Comparison of ENCODE assay signal across 8 cellular contexts in genomic region chr11:12914401-12914912, GRCh38.
DNase-seq lines count a peak whose midpoint lies in the region; ATAC-seq, FAIRE-seq and TF ChIP-seq lines count a peak whose summit lies in the region.

No MANE protein-coding gene starts in this region.

- no peaks in the 10 kb centered on the region for H3K4me1 Mint-ChIP-seq in stimulated activated naive CD8-positive, alpha-beta T cell treated with anti-CD3 and anti-CD28 coated beads, Interleukin-15, amount 100 ng/mL, for 72 hours

- H3K4me2 ChIP-seq in keratinocyte (ENCODE audit: control insufficient read depth, extremely low read depth, insufficient read depth, low read depth, low read length) = no peak overlapping the region

- H3K9ac ChIP-seq in keratinocyte (ENCODE audit: control insufficient read depth, extremely low read depth, insufficient read depth, low read length) = no peak overlapping the region

- H3K27me3 Mint-ChIP-seq in stimulated activated naive CD8-positive, alpha-beta T cell treated with anti-CD3 and anti-CD28 coated beads, Interleukin-15, amount 100 ng/mL, for 72 hours = peaks cover 28% of the 10 kb centered on the region

- H3K9me3 ChIP-seq in keratinocyte (ENCODE audit: control insufficient read depth, low read depth, low read length) = no peaks in the 10 kb centered on the region

- H3K9me3 Mint-ChIP-seq in stimulated activated naive CD8-positive, alpha-beta T cell treated with anti-CD3 and anti-CD28 coated beads, Interleukin-15, amount 100 ng/mL, for 72 hours = no peaks in the 10 kb centered on the region

- H3K4me1 ChIP-seq in keratinocyte (ENCODE audit: control insufficient read depth, extremely low read depth, insufficient read depth, low read length) = no peaks in the 10 kb centered on the region

- no peak overlapping the region for H3K27ac Mint-ChIP-seq in stimulated activated naive CD8-positive, alpha-beta T cell treated with anti-CD3 and anti-CD28 coated beads, Interleukin-15, amount 100 ng/mL, for 72 hours

- ATAC-seq in stimulated activated naive CD8-positive, alpha-beta T cell treated with anti-CD3 and anti-CD28 coated beads, Interleukin-15, amount 100 ng/mL, for 72 hours = peak; percentile 69
- ATAC-seq in HG02798 (IDR thresholded peaks at IDR 0.05; ENCODE audit: poor library complexity, unreplicated experiment) = no peak

- H3K79me2 ChIP-seq in keratinocyte (ENCODE audit: control insufficient read depth, insufficient read depth, low read length) = no peaks in the 10 kb centered on the region

- no peak overlapping the region; the same call in none of the 2 replicates for H3K4me3 ChIP-seq in AG10803 (ENCODE audit: low read length)
- no peak overlapping the region for H3K4me3 ChIP-seq in keratinocyte (ENCODE audit: control insufficient read depth in 2 of 3, extremely low read depth in 1 of 3, insufficient read depth in 2 of 3, low read depth in 1 of 3, low read length in 3 of 3)

- no peak overlapping the region for H2AFZ ChIP-seq in keratinocyte (ENCODE audit: control insufficient read depth, low read length)

- TF ChIP-seq CTCF in AG10803 (conservative IDR thresholded peaks at IDR 0.05; ENCODE audit: low read length) (peak; percentile 78), keratinocyte (optimal IDR thresholded peaks at IDR 0.05 in 1 of 3, IDR thresholded peaks at IDR 0.05 in 1 of 3, conservative IDR thresholded peaks at IDR 0.05 in 1 of 3; ENCODE audit: extremely low read depth in 1 of 3, insufficient read depth in 2 of 3, low read length in 3 of 3) (peak; percentile 59 to 82 (median 74))

- dilution Hi-C loops in keratinocyte (cut with MboI; ENCODE audit: extremely low pct_ligation_motif_present, low sequenced_read_pairs) = no loop called here

- H3K9me1 ChIP-seq in keratinocyte (ENCODE audit: control insufficient read depth, extremely low read depth, insufficient read depth, low read length) = no peaks in the 10 kb centered on the region

- FAIRE-seq in GM19239 (lab: Jason Lieb, UNC) (no peak), keratinocyte (lab: Jason Lieb, UNC) (no peak)

- DNase-seq in AG10803 (ENCODE audit: low read depth) (peak; percentile 90), GM19239 (ENCODE audit: insufficient read length, low spot score) (peak; percentile 14), NCI-H510A treated with DMSO at 0.1 percent for 48 hours (lab: John Stamatoyannopoulos, UW) (peak; percentile 18), cerebellum (ENCODE audit: low spot score) (peak; percentile 89), keratinocyte (ENCODE audit: low read depth, low spot score) (no peak), SKM-1 (lab: John Stamatoyannopoulos, UW; ENCODE audit: unreplicated experiment) (no peak)
- DNase-seq in stimulated activated naive CD8-positive, alpha-beta T cell treated with anti-CD3 and anti-CD28 coated beads, Interleukin-15, amount 100 ng/mL, for 72 hours = no peak

- H3K36me3 ChIP-seq in keratinocyte (ENCODE audit: control insufficient read depth in 2 of 2, extremely low read depth in 1 of 2, insufficient read depth in 2 of 2, low read length in 2 of 2) = peaks cover 6 to 27% of the 10 kb centered on the region in 2 experiments

- H3K27ac ChIP-seq in keratinocyte (ENCODE audit: control insufficient read depth, insufficient read depth, low read length) = no peak overlapping the region

- no peak overlapping the region for H3K4me3 Mint-ChIP-seq in stimulated activated naive CD8-positive, alpha-beta T cell treated with anti-CD3 and anti-CD28 coated beads, Interleukin-15, amount 100 ng/mL, for 72 hours

- no peaks in the 10 kb centered on the region for H3K27me3 ChIP-seq in keratinocyte (ENCODE audit: control insufficient read depth, extremely low read depth, insufficient read depth, low read length)

- peaks cover 4% of the 10 kb centered on the region for H4K20me1 ChIP-seq in keratinocyte (ENCODE audit: control insufficient read depth, extremely low read depth, insufficient read depth, low read length)

Comparison
In these comparisons a context has a peak if more than half of its experiments do, and no peak if none do; other contexts are left out.
1. DNase-seq: peak in AG10803 (single experiment), GM19239 (single experiment), NCI-H510A treated with DMSO at 0.1 percent for 48 hours (single experiment) and cerebellum (single experiment); none in keratinocyte (single experiment), stimulated activated naive CD8-positive, alpha-beta T cell treated with anti-CD3 and anti-CD28 coated beads, Interleukin-15, amount 100 ng/mL, for 72 hours (0 of 2) and SKM-1 (single experiment).